Comparison of ENCODE assay signal across 1 cellular context in the genomic region with DNA sequence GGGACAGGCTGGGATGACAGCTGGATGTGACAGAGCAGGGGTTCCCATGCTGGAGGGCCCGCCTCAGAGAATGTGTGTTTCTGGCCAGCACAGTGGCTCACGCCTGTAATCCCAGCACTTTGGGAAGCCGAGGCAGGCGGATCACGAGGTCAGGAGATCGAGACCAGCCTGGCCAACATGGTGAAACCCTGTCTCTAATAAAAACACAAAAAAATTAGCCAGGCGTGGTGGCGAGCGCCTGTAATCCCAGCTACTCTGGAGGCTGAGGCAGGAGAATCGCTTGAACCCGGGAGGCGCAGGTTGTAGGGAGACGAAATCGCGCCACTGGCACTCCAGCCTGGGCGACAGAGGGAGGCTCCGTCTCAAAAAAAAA.
A peak's percentile ranks its signal among the peaks of the same experiment; 100 is the strongest.
TF ChIP-seq lines count a peak whose summit lies in the region.

No MANE protein-coding gene starts in this region.

TF ChIP-seq in HEK293, 187 proteins besides CTCF, POLR2A, EP300 and RAD21:
- TF ChIP-seq, protein P1, sequence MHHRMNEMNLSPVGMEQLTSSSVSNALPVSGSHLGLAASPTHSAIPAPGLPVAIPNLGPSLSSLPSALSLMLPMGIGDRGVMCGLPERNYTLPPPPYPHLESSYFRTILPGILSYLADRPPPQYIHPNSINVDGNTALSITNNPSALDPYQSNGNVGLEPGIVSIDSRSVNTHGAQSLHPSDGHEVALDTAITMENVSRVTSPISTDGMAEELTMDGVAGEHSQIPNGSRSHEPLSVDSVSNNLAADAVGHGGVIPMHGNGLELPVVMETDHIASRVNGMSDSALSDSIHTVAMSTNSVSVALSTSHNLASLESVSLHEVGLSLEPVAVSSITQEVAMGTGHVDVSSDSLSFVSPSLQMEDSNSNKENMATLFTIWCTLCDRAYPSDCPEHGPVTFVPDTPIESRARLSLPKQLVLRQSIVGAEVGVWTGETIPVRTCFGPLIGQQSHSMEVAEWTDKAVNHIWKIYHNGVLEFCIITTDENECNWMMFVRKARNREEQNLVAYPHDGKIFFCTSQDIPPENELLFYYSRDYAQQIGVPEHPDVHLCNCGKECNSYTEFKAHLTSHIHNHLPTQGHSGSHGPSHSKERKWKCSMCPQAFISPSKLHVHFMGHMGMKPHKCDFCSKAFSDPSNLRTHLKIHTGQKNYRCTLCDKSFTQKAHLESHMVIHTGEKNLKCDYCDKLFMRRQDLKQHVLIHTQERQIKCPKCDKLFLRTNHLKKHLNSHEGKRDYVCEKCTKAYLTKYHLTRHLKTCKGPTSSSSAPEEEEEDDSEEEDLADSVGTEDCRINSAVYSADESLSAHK (tag by site-specific recombination; IDR thresholded peaks at IDR 0.05), result peak; percentile 31; the same call in 1 of the 2 replicates
- TF ChIP-seq SCRT2 (tag by site-specific recombination; IDR thresholded peaks at IDR 0.05), result peak; percentile 38; the same call in 1 of the 2 replicates
- TF ChIP-seq ZBTB17 (tag by site-specific recombination; IDR thresholded peaks at IDR 0.05), result peak; percentile 73; the same call in 1 of the 2 replicates
- peak; percentile 38 for TF ChIP-seq GLIS1 (tag by site-specific recombination; IDR thresholded peaks at IDR 0.05)
- TF ChIP-seq KLF8 (tag by site-specific recombination; IDR thresholded peaks at IDR 0.05), result peak; percentile 27; the same call in 1 of the 2 replicates
- peak; percentile 57 for TF ChIP-seq ZBTB20 (tag by site-specific recombination; IDR thresholded peaks at IDR 0.05)
- TF ChIP-seq GLIS2 (tag by site-specific recombination; IDR thresholded peaks at IDR 0.05), result peak; percentile 27; the same call in 1 of the 2 replicates
- TF ChIP-seq, protein P2, sequence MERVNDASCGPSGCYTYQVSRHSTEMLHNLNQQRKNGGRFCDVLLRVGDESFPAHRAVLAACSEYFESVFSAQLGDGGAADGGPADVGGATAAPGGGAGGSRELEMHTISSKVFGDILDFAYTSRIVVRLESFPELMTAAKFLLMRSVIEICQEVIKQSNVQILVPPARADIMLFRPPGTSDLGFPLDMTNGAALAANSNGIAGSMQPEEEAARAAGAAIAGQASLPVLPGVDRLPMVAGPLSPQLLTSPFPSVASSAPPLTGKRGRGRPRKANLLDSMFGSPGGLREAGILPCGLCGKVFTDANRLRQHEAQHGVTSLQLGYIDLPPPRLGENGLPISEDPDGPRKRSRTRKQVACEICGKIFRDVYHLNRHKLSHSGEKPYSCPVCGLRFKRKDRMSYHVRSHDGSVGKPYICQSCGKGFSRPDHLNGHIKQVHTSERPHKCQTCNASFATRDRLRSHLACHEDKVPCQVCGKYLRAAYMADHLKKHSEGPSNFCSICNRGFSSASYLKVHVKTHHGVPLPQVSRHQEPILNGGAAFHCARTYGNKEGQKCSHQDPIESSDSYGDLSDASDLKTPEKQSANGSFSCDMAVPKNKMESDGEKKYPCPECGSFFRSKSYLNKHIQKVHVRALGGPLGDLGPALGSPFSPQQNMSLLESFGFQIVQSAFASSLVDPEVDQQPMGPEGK (tag by site-specific recombination; IDR thresholded peaks at IDR 0.05), result 0 out of 2 replicates have a peak, but pooled peaks have one; percentile 26
- peak; percentile 54; the same call in 1 of the 2 replicates for TF ChIP-seq ZNF24 (tag by site-specific recombination; IDR thresholded peaks at IDR 0.05)
- peak; percentile 69; the same call in 1 of the 2 replicates for TF ChIP-seq ZNF600 (tag by site-specific recombination; IDR thresholded peaks at IDR 0.05)
- peak; percentile 43; the same call in 1 of the 2 replicates for TF ChIP-seq ZNF394 (tag by site-specific recombination; IDR thresholded peaks at IDR 0.05; ENCODE audit: borderline replicate concordance)
